8 cellular contexts compared by ENCODE assay signal in the genomic region with DNA sequence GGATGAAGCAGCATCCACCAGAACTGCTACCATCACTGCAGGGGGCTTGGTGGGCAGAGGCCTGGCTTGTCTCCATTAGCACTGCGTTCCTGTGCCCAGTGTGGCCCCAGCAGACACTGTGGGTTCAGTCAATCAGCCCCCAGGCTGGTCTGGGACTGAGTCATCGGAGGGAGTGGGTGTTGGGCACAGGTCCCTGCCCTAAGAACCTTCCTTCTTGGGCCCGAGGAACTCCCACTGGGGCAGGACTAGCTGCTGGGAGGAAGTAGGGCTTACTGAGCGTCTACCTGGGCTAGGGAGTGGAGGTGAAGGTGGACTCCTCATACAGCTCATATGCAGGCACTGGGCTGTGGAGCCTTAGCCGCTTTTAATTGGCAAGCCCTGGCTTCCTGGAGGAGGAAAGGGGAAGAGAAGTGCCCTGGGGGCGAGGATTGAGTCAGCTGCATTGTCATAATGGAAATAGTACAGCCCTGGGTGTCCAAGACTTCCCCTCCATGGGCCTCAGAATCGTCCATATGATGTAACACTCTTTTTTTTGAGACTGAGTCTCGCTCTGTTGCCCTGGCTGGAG. TPM values are rescaled to one million over a fixed set of nuclear protein-coding genes. Genes with fewer than 3 reads are reported as not detected.
DNase-seq lines count a peak whose midpoint lies in the region; ATAC-seq and TF ChIP-seq lines count a peak whose summit lies in the region.

No MANE protein-coding gene starts in this region.

- no peak for TF ChIP-seq RAD21 in HCT116 (IDR thresholded peaks at IDR 0.05; ENCODE audit: low read depth)

- no peak overlapping the region for H2AFZ ChIP-seq in HCT116 (ENCODE audit: low read depth, low read length, poor library complexity, severe bottlenecking)

- H3K36me3 ChIP-seq in HCT116 (ENCODE audit: control insufficient read depth in 1 of 2, insufficient read depth in 2 of 2, low read length in 2 of 2): peaks cover 0 to 4% of the 10 kb centered on the region in 2 experiments; a peak in 1 of 4 replicates

- H3K36me3 Mint-ChIP-seq in MCF 10A (ENCODE audit: insufficient read depth, unreplicated experiment): no peaks in the 10 kb centered on the region
- H3K36me3 Mint-ChIP-seq in natural killer cell: no peaks in the 10 kb centered on the region
- H3K36me3 Mint-ChIP-seq in endothelial cell (ENCODE audit: low read depth, unreplicated experiment): peaks cover 13% of the 10 kb centered on the region

- no peaks in the 10 kb centered on the region for H3K9me2 ChIP-seq in HCT116 (ENCODE audit: insufficient read depth)

- H3K4me2 ChIP-seq in HCT116 (ENCODE audit: low read length): peak overlapping the region; percentile 96

- H3K9ac ChIP-seq in HCT116 (ENCODE audit: low read length): peak overlapping the region; percentile 1; the same call in 1 of the 2 replicates

- H3K9me3 Mint-ChIP-seq in MCF 10A (ENCODE audit: unreplicated experiment) (no peaks in the 10 kb centered on the region), natural killer cell (no peaks in the 10 kb centered on the region), endothelial cell (ENCODE audit: unreplicated experiment) (no peaks in the 10 kb centered on the region)

- ATAC-seq in HCT116 (peak; percentile 3; the same call in 1 of the 2 replicates), natural killer cell (no peak)

- peak overlapping the region; percentile 51 for H3K27ac Mint-ChIP-seq in MCF 10A (ENCODE audit: low read depth, unreplicated experiment)
- H3K27ac Mint-ChIP-seq in natural killer cell: peak overlapping the region; percentile 91 to 92
- H3K27ac Mint-ChIP-seq in endothelial cell (ENCODE audit: unreplicated experiment): no peak overlapping the region

- H3K4me1 Mint-ChIP-seq in MCF 10A (ENCODE audit: insufficient read depth, unreplicated experiment) (peaks cover 25% of the 10 kb centered on the region), natural killer cell (peaks cover 61 to 64% of the 10 kb centered on the region in 2 donors), endothelial cell (ENCODE audit: unreplicated experiment) (peaks cover 25% of the 10 kb centered on the region)

- no peaks in the 10 kb centered on the region for H3K27me3 ChIP-seq in HCT116 (ENCODE audit: insufficient read depth, low read length)

- TF ChIP-seq CTCF in HCT116 (IDR thresholded peaks at IDR 0.05 in 2 of 3, conservative IDR thresholded peaks at IDR 0.05 in 1 of 3; ENCODE audit: borderline replicate concordance in 1 of 3, insufficient read depth in 1 of 3, low read depth in 2 of 3, low read length in 2 of 3): no peak
- no peak for TF ChIP-seq CTCF in RWPE1 (conservative IDR thresholded peaks at IDR 0.05; ENCODE audit: low read depth)
- TF ChIP-seq CTCF in MCF 10A (IDR thresholded peaks at IDR 0.05; ENCODE audit: unreplicated experiment): no peak
- no peak for TF ChIP-seq CTCF in natural killer cell (IDR thresholded peaks at IDR 0.05)
- no peak for TF ChIP-seq CTCF in endothelial cell (IDR thresholded peaks at IDR 0.05; ENCODE audit: unreplicated experiment)

- POLR2A ChIA-PET in HCT116 (lab: Charles Lee) (interaction anchor here (0.8 kb wide), 1 partner anchor 33 kb away, joined by 3 read pairs; no protein-coding TSS in a partner anchor), RWPE1 (lab: Yijun Ruan, JAX; ENCODE audit: low non-redundant PET) (interaction anchor here (0.7 kb wide), 1 partner anchor 9 kb away, joined by 3 read pairs; no protein-coding TSS in a partner anchor), MCF 10A (lab: Yijun Ruan, JAX) (interaction anchor here (1.0 to 2.6 kb wide), 3 partner anchors 9 to 33 kb away, joined by 3 to 11 read pairs (median 4); a partner anchor contains a TSS)

- TF ChIP-seq POLR2A in HCT116 (IDR thresholded peaks at IDR 0.05; ENCODE audit: borderline replicate concordance, extremely low read depth, insufficient read depth, insufficient read length): no peak

- H3K4me3 Mint-ChIP-seq in MCF 10A (ENCODE audit: unreplicated experiment) (peak overlapping the region; percentile 21), natural killer cell (peak overlapping the region; percentile 53), endothelial cell (ENCODE audit: unreplicated experiment) (no peak overlapping the region)

- intact Hi-C loops in HCT116 (cut with micrococcal nuclease) (no loop called here), MCF 10A (cut with micrococcal nuclease) (no loop called here), natural killer cell (cut with micrococcal nuclease) (no loop called here)

- peaks cover 3% of the 10 kb centered on the region; the same call in 1 of the 2 replicates for H3K79me2 ChIP-seq in HCT116 (ENCODE audit: insufficient read depth, low read length)

- BruUV-seq in HCT116 (replicated peaks; lab: Mats Ljungman, UMichigan) (no TSS peak), MCF 10A (replicated peaks; lab: Mats Ljungman, UMichigan) (no TSS peak)

- H3K27ac ChIP-seq in HCT116 (ENCODE audit: low read depth, low read length) (peak overlapping the region; percentile 1; the same call in 1 of the 2 replicates), RWPE1 (peak overlapping the region; percentile 87)

- peaks cover 34 to 50% of the 10 kb centered on the region in 2 experiments; a peak in 3 of 4 replicates for H3K4me1 ChIP-seq in HCT116 (ENCODE audit: control insufficient read depth in 1 of 2, insufficient read depth in 2 of 2, low read length in 2 of 2)

- DNase-seq in GM04504 (ENCODE audit: low read depth) (peak; percentile 23), HCT116 (ENCODE audit: low read depth, low spot score) (no peak), RWPE1 (ENCODE audit: low spot score) (peak; percentile 54), MCF 10A (ENCODE audit: unreplicated experiment) (peak; percentile 87), natural killer cell (peak; percentile 21), NCI-H1105 (lab: John Stamatoyannopoulos, UW) (no peak), endothelial cell (ENCODE audit: low spot score) (no peak), DMS79 (lab: John Stamatoyannopoulos, UW) (no peak)

- RAD21 ChIA-PET in HCT116 (lab: Charles Lee; ENCODE audit: low non-redundant PET in 1 of 2, low total read pairs in 2 of 2, uncharacterized antibody in 2 of 2, unreplicated experiment in 2 of 2): no interaction called here

- no peaks in the 10 kb centered on the region for H4K20me1 ChIP-seq in HCT116 (ENCODE audit: insufficient read depth)

- H3K27me3 Mint-ChIP-seq in MCF 10A (ENCODE audit: insufficient read depth, unreplicated experiment) (no peaks in the 10 kb centered on the region), natural killer cell (ENCODE audit: low read depth in 2 of 2) (no peaks in the 10 kb centered on the region), endothelial cell (ENCODE audit: unreplicated experiment) (peaks cover 15% of the 10 kb centered on the region)

- CTCF ChIA-PET in HCT116 (lab: Charles Lee) (interaction anchor here (1.3 kb wide), 1 partner anchor 34 kb away, joined by 3 read pairs; a partner anchor contains a TSS), RWPE1 (lab: Yijun Ruan, JAX) (no interaction called here), MCF 10A (lab: Yijun Ruan, JAX) (interaction anchor here (1.1 kb wide), 1 partner anchor 33 kb away, joined by 3 read pairs; no protein-coding TSS in a partner anchor)

- peaks cover 0 to 4% of the 10 kb centered on the region in 2 experiments; a peak in 1 of 4 replicates for H3K9me3 ChIP-seq in HCT116 (ENCODE audit: control insufficient read depth in 1 of 2, insufficient read depth in 1 of 2, low read depth in 1 of 2, low read length in 2 of 2)

- peak overlapping the region in 1 of 2 experiments; percentile 16; a peak in 1 of 4 replicates for H3K4me3 ChIP-seq in HCT116 (replicated peaks in 1 of 2; ENCODE audit: low read depth in 1 of 2, low read length in 2 of 2)

TF ChIP-seq in HCT116, 20 proteins besides CTCF, POLR2A, EP300 and RAD21:
- TF ChIP-seq JUND (IDR thresholded peaks at IDR 0.05) (no peak), POLR2AphosphoS5 (IDR thresholded peaks at IDR 0.05; ENCODE audit: low read depth, low read length) (peak; percentile 45; the same call in 1 of the 2 replicates), EGR1 (IDR thresholded peaks at IDR 0.05; ENCODE audit: low read depth) (no peak), FOSL1 (IDR thresholded peaks at IDR 0.05; ENCODE audit: low read depth) (no peak), CEBPB (IDR thresholded peaks at IDR 0.05; ENCODE audit: low read depth) (no peak)
- TF ChIP-seq, protein P1, sequence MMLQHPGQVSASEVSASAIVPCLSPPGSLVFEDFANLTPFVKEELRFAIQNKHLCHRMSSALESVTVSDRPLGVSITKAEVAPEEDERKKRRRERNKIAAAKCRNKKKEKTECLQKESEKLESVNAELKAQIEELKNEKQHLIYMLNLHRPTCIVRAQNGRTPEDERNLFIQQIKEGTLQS (IDR thresholded peaks at IDR 0.05): no peak

RNA-seq across cellular contexts. Expression of a gene that starts 1.4 kb away (rescaled TPM):
- total RNA-seq in HCT116 (2021; ENCODE audit: unreplicated experiment): 16.6 TPM
- polyA plus RNA-seq in HCT116 (2012): 18.3 and 18.8 TPM in 2 replicates
- 10.4 and 14.0 TPM in 2 replicates for total RNA-seq in MCF 10A (2022)
- total RNA-seq in natural killer cell: 10 to 100 TPM; 66.0 to 83.7 (median 77.8) TPM
- 15.0 TPM for total RNA-seq in endothelial cell (ENCODE audit: unreplicated experiment)

RNA-seq across cellular contexts. Expression of a gene that starts 5.2 kb away (rescaled TPM):
- total RNA-seq in HCT116 (2021; ENCODE audit: unreplicated experiment): 100 TPM
- 139 and 142 TPM in 2 replicates for polyA plus RNA-seq in HCT116 (2012)
- total RNA-seq in MCF 10A (2022): 30.5 and 47.0 TPM in 2 replicates
- total RNA-seq in natural killer cell: 10 to 100 TPM; 49.2 to 76.6 (median 52.0) TPM
- total RNA-seq in endothelial cell (ENCODE audit: unreplicated experiment): 85.3 TPM

RNA-seq across cellular contexts. Expression of a gene that starts 18.7 kb away (rescaled TPM):
- total RNA-seq in HCT116 (2021; ENCODE audit: unreplicated experiment) (0.15 TPM), MCF 10A (2022) (not detected in 2 replicates), natural killer cell (under 1 TPM in 2 of 3 donors, not detected in 1; 0.20 to 0.21 TPM), endothelial cell (ENCODE audit: unreplicated experiment) (not detected)
- polyA plus RNA-seq in HCT116 (2012): 0.14 and 0.16 TPM in 2 replicates

RNA-seq across cellular contexts. Expression of a gene that starts 34.3 kb away (rescaled TPM):
- total RNA-seq in HCT116 (2021; ENCODE audit: unreplicated experiment) (89.7 TPM), MCF 10A (2022) (60.7 and 62.5 TPM in 2 replicates), natural killer cell (100 to 1,000 TPM; 108 to 131 (median 109) TPM), endothelial cell (ENCODE audit: unreplicated experiment) (72.3 TPM)
- 50.1 and 56.1 TPM in 2 replicates for polyA plus RNA-seq in HCT116 (2012)

RNA-seq across cellular contexts. Expression of a gene that starts 43.5 kb away (rescaled TPM):
- total RNA-seq in HCT116 (2021; ENCODE audit: unreplicated experiment) (9.1 TPM), MCF 10A (2022) (17.6 and 20.5 TPM in 2 replicates), natural killer cell (10 to 100 TPM; 43.3 to 60.8 (median 45.2) TPM), endothelial cell (ENCODE audit: unreplicated experiment) (22.4 TPM)
- 6.4 and 8.3 TPM in 2 replicates for polyA plus RNA-seq in HCT116 (2012)

Comparison
In these comparisons a context has a peak if more than half of its experiments do, and no peak if none do; other contexts are left out.
1. DNase-seq: peak in GM04504 (single experiment), RWPE1 (single experiment), MCF 10A (single experiment) and natural killer cell (single experiment); none in HCT116 (single experiment), NCI-H1105 (single experiment), endothelial cell (single experiment) and DMS79 (single experiment).